In the genomic region with DNA sequence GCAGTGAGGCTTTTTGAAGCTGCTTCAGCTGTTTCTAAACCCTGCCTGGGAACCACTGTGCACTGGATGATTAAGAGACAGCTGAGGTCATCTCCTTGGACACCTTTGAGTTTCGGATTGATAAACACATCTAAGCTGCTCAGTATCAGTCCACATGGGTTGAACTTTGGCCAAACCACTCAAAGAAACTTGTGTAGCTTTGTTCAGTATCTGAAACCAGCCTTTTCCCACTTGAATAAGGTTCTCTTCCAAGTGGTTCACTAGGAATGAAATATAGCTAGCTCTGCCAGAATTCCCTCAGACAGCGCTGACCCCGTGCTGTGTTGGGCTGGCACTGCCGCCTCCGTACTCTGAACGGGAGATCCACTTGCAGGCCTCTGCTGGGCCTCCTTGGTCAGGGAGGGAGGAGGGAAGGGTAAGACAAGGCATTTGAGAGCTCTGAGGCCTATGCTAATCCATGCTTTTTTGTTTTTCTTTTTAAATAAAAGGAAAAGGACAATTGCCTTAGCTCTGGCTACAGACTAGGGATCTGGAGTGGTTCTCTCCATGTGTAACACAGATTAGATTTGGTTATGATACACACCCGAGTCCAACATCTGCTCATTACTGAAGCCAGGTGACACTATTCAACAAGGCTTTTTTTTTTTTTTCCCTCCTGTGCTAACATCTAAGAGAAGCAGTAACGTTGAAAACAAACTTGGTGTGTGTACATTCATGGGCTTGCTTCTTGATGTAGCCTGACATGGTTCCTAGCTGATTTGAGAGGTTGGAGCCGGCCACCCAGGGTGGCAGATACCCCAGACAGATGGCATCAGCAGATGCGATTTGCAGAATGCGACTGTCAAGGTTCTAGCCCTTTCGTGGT, we compare ENCODE assay signal across 8 cellular contexts.
DNase-seq lines count a peak whose midpoint lies in the region; ATAC-seq and TF ChIP-seq lines count a peak whose summit lies in the region.

No MANE protein-coding gene starts in this region.

- H3K4me3 ChIP-seq in AG10803 (ENCODE audit: low read length) = no peak overlapping the region

- intact Hi-C loops in left ventricle myocardium superior (cut with micrococcal nuclease) = no loop called here

- ATAC-seq in GM18519 (IDR thresholded peaks at IDR 0.05; ENCODE audit: low FRiP score, unreplicated experiment) = peak; percentile 91
- peak; percentile 66 for ATAC-seq in HG03039 (IDR thresholded peaks at IDR 0.05; ENCODE audit: unreplicated experiment)
- peak; percentile 34; the same call in 2 of the 3 replicates for ATAC-seq in SK-N-SH treated with all-trans-retinoic acid at 6 μM for 48 hours
- peak; percentile 94 for ATAC-seq in left ventricle myocardium superior

- DNase-seq in AG10803 (ENCODE audit: low read depth) (peak; percentile 58), left ventricle myocardium superior (peak; percentile 69), stromal cell of bone marrow (ENCODE audit: low read depth) (peak; percentile 66), LoVo (ENCODE audit: low spot score) (no peak), AML-193 (lab: John Stamatoyannopoulos, UW) (no peak)

- TF ChIP-seq CTCF in AG10803 (conservative IDR thresholded peaks at IDR 0.05; ENCODE audit: low read length) = no peak

TF ChIP-seq in SK-N-SH treated with all-trans-retinoic acid at 6 μM for 48 hours, 23 proteins besides CTCF, POLR2A, EP300 and RAD21:
- no peak for TF ChIP-seq CSDC2 (CRISPR knock-in tag; IDR thresholded peaks at IDR 0.05)
- no peak for TF ChIP-seq CREB5 (CRISPR knock-in tag; IDR thresholded peaks at IDR 0.05; ENCODE audit: low read depth)
- TF ChIP-seq ZFP3 (CRISPR knock-in tag; IDR thresholded peaks at IDR 0.05) = no peak
- no peak for TF ChIP-seq POU6F1 (CRISPR knock-in tag; IDR thresholded peaks at IDR 0.05; ENCODE audit: borderline replicate concordance, low read depth)
- TF ChIP-seq TOX (CRISPR knock-in tag; IDR thresholded peaks at IDR 0.05; ENCODE audit: borderline replicate concordance) = no peak
- no peak for TF ChIP-seq RARB (CRISPR knock-in tag; IDR thresholded peaks at IDR 0.05)
- no peak for TF ChIP-seq BACH2 (CRISPR knock-in tag; IDR thresholded peaks at IDR 0.05; ENCODE audit: borderline replicate concordance)
- TF ChIP-seq TCF4 (CRISPR knock-in tag; IDR thresholded peaks at IDR 0.05; ENCODE audit: borderline replicate concordance) = no peak
- no peak for TF ChIP-seq ZNF565 (CRISPR knock-in tag; conservative IDR thresholded peaks at IDR 0.05; ENCODE audit: low read depth)
- TF ChIP-seq ARNTL (CRISPR knock-in tag; IDR thresholded peaks at IDR 0.05; ENCODE audit: borderline replicate concordance, low read depth) = no peak
- no peak for TF ChIP-seq PATZ1 (CRISPR knock-in tag; IDR thresholded peaks at IDR 0.05; ENCODE audit: borderline replicate concordance)
- TF ChIP-seq GLIS3 (CRISPR knock-in tag; IDR thresholded peaks at IDR 0.05) = no peak
- no peak for TF ChIP-seq OSR1 (CRISPR knock-in tag; IDR thresholded peaks at IDR 0.05)
- no peak for TF ChIP-seq SNAI2 (CRISPR knock-in tag; IDR thresholded peaks at IDR 0.05)
- no peak for TF ChIP-seq ZC3H10 (CRISPR knock-in tag; IDR thresholded peaks at IDR 0.05)
- no peak for TF ChIP-seq ESRRG (CRISPR knock-in tag; IDR thresholded peaks at IDR 0.05)
- no peak for TF ChIP-seq ISL1 (CRISPR knock-in tag; IDR thresholded peaks at IDR 0.05)

Comparison
In these comparisons a context has a peak if more than half of its experiments do, and no peak if none do; other contexts are left out.
1. DNase-seq: peak in AG10803 (single experiment), left ventricle myocardium superior (single experiment) and stromal cell of bone marrow (single experiment); none in LoVo (single experiment) and AML-193 (0 of 2).
2. ATAC-seq: peak in every context shown above with its lines; median percentile 94 in left ventricle myocardium superior; 91 in GM18519; 66 in HG03039; 34 in SK-N-SH treated with all-trans-retinoic acid at 6 μM for 48 hours.